Comparison of ENCODE assay signal across 31 cellular contexts in genomic region chr7:51351661-51352060, GRCh38. TPM values are rescaled to one million over a fixed set of nuclear protein-coding genes. Genes with fewer than 3 reads are reported as not detected.
A peak's percentile ranks its signal among the peaks of the same experiment; 100 is the strongest.
DNase-seq lines count a peak whose midpoint lies in the region; ATAC-seq, FAIRE-seq and TF ChIP-seq lines count a peak whose summit lies in the region.
"Had no signal": no experiment of that assay in that cellular context is flagged by ENCODE, and none has a peak within 500 bp of the region (broad histone marks: within the 10 kb centered on the region; RNA-seq: fewer than 3 reads in every experiment).

No MANE protein-coding gene starts in this region.

- H3K4ac ChIP-seq in trophoblast cell (ENCODE audit: low read depth, low read length), result no peak overlapping the region

- H2AFZ ChIP-seq in astrocyte (ENCODE audit: low read depth, low read length) (no peak overlapping the region), smooth muscle cell (ENCODE audit: low read depth) (peak overlapping the region; percentile 51), trophoblast cell (ENCODE audit: insufficient read depth, low read length, poor library complexity) (no peak overlapping the region)

- no peak overlapping the region for H3K27ac ChIP-seq in astrocyte (ENCODE audit: low read depth, low read length)
- no peak overlapping the region for H3K27ac ChIP-seq in smooth muscle cell (ENCODE audit: low read depth)
- H3K27ac ChIP-seq in upper lobe of right lung, result no peak overlapping the region
- no peak overlapping the region for H3K27ac ChIP-seq in trophoblast cell (ENCODE audit: low read depth, low read length)
- H3K27ac ChIP-seq: BLaER1 treated with 17β-estradiol and CSF1 and Interleukin-3, amounts not matched to agents 10 nM and 100 nM; esophagus squamous epithelium; SK-N-MC had no signal

- H2BK120ac ChIP-seq in trophoblast cell (ENCODE audit: insufficient read depth, low read length, poor library complexity), result no peak overlapping the region

- TF ChIP-seq CTCF in astrocyte (IDR thresholded peaks at IDR 0.05; ENCODE audit: insufficient read depth, low read depth, low read length), result no peak
- no peak for TF ChIP-seq CTCF in smooth muscle cell (IDR thresholded peaks at IDR 0.05; ENCODE audit: borderline replicate concordance, insufficient read depth, poor library complexity, severe bottlenecking)
- no peak for TF ChIP-seq CTCF in upper lobe of right lung (IDR thresholded peaks at IDR 0.05)

- H2BK5ac ChIP-seq in trophoblast cell (ENCODE audit: low read depth, low read length, poor library complexity), result no peak overlapping the region

- H3K18ac ChIP-seq in trophoblast cell (ENCODE audit: low read length), result no peak overlapping the region

- intact Hi-C loops in upper lobe of right lung (cut with DNase I), result no loop called here

- no peak overlapping the region for H3K4me3 Mint-ChIP-seq in astrocyte (ENCODE audit: unreplicated experiment)
- H3K4me3 Mint-ChIP-seq: activated naive CD8-positive, alpha-beta T cell treated with anti-CD3 and anti-CD28 coated beads, Interleukin-2, amount 50 U/mL, for 24 hours; HFFc6; neural crest cell; type B pancreatic cell had no signal

- H2AK5ac ChIP-seq in trophoblast cell (ENCODE audit: low read length), result no peak overlapping the region

- no peak overlapping the region for H4K8ac ChIP-seq in trophoblast cell (ENCODE audit: low read depth, low read length)

- no peak for FAIRE-seq in astrocyte (lab: Jason Lieb, UNC)
- FAIRE-seq: endometrium had no signal

- no peak overlapping the region for H3K14ac ChIP-seq in trophoblast cell (ENCODE audit: low read length)

- H3K27me3 Mint-ChIP-seq in astrocyte (ENCODE audit: low read depth, unreplicated experiment), result peaks cover 2% of the 10 kb centered on the region
- H3K27me3 Mint-ChIP-seq: activated naive CD8-positive, alpha-beta T cell treated with anti-CD3 and anti-CD28 coated beads, Interleukin-2, amount 50 U/mL, for 24 hours; type B pancreatic cell had no signal

- H4K12ac ChIP-seq in trophoblast cell (ENCODE audit: low read depth, low read length), result no peak overlapping the region

- H3K23ac ChIP-seq in trophoblast cell (ENCODE audit: low read length), result no peak overlapping the region

- no peaks in the 10 kb centered on the region for H3F3A ChIP-seq in smooth muscle cell (ENCODE audit: low read depth)

- H3K9me3 ChIP-seq in astrocyte (ENCODE audit: insufficient read depth, low read depth, low read length), result no peaks in the 10 kb centered on the region
- H3K9me3 ChIP-seq in smooth muscle cell (replicated peaks; ENCODE audit: low read depth), result no peaks in the 10 kb centered on the region
- H3K9me3 ChIP-seq in upper lobe of right lung, result no peaks in the 10 kb centered on the region
- no peaks in the 10 kb centered on the region for H3K9me3 ChIP-seq in trophoblast cell (ENCODE audit: insufficient read depth, low read depth, low read length)
- H3K9me3 ChIP-seq: esophagus squamous epithelium had no signal

- ATAC-seq in upper lobe of right lung (no peak), HG03457 (IDR thresholded peaks at IDR 0.05; ENCODE audit: unreplicated experiment) (no peak)
- ATAC-seq: activated naive CD8-positive, alpha-beta T cell treated with anti-CD3 and anti-CD28 coated beads, Interleukin-2, amount 50 U/mL, for 24 hours; left colon had no signal

- no peaks in the 10 kb centered on the region for H3K79me2 ChIP-seq in astrocyte (ENCODE audit: insufficient read depth, low read length)
- no peaks in the 10 kb centered on the region for H3K79me2 ChIP-seq in smooth muscle cell (ENCODE audit: low read depth)
- H3K79me2 ChIP-seq in trophoblast cell (ENCODE audit: control insufficient read depth, insufficient read depth, low read length, poor library complexity), result no peaks in the 10 kb centered on the region

- H4K91ac ChIP-seq in trophoblast cell (ENCODE audit: low read depth, low read length), result no peak overlapping the region

- H2BK12ac ChIP-seq in trophoblast cell (ENCODE audit: low read length), result no peak overlapping the region

- 53% methylated on average over 5 of the region's 5 CpGs for WGBS in smooth muscle cell (ENCODE audit: low lambda C conversion rate)
- WGBS in trophoblast cell (ENCODE audit: extremely low coverage, insufficient coverage, insufficient read length), result no CpG with 5 or more reads among the region's 5 CpGs

- no peak overlapping the region for H3K4me2 ChIP-seq in astrocyte (ENCODE audit: low read length)
- H3K4me2 ChIP-seq in smooth muscle cell, result no peak overlapping the region
- no peak overlapping the region for H3K4me2 ChIP-seq in trophoblast cell (ENCODE audit: low read length)
- H3K4me2 ChIP-seq: BLaER1 treated with 17β-estradiol and CSF1 and Interleukin-3, amounts not matched to agents 10 nM and 100 nM had no signal

- no peaks in the 10 kb centered on the region for H4K20me1 ChIP-seq in astrocyte (ENCODE audit: insufficient read depth, low read length)
- no peaks in the 10 kb centered on the region for H4K20me1 ChIP-seq in smooth muscle cell (ENCODE audit: low read depth)
- H4K20me1 ChIP-seq: BLaER1 treated with 17β-estradiol and CSF1 and Interleukin-3, amounts not matched to agents 10 nM and 100 nM had no signal

- H3K4me1 Mint-ChIP-seq in astrocyte (ENCODE audit: low read depth, unreplicated experiment), result peaks cover 17% of the 10 kb centered on the region
- H3K4me1 Mint-ChIP-seq: activated naive CD8-positive, alpha-beta T cell treated with anti-CD3 and anti-CD28 coated beads, Interleukin-2, amount 50 U/mL, for 24 hours; neural crest cell had no signal

- peak; percentile 13 for DNase-seq in GM04503 (ENCODE audit: low read depth)
- no peak for DNase-seq in astrocyte (ENCODE audit: low read depth)
- peak; percentile 79 for DNase-seq in foreskin melanocyte
- no peak for DNase-seq in smooth muscle cell (lab: John Stamatoyannopoulos, UW; ENCODE audit: unreplicated experiment)
- no peak for DNase-seq in NCI-H187 treated with DMSO at 0.1 percent for 48 hours (lab: John Stamatoyannopoulos, UW)
- no peak for DNase-seq in upper lobe of right lung
- no peak for DNase-seq in trophoblast cell
- DNase-seq: activated CD4-positive, alpha-beta T cell treated with anti-CD3 and anti-CD28 coated beads, Interleukin-2, amount 50 U/mL, for 4 hours; activated naive CD4-positive, alpha-beta T cell; activated naive CD8-positive, alpha-beta T cell treated with anti-CD3 and anti-CD28 coated beads, Interleukin-2, amount 50 U/mL, for 24 hours; activated T-cell treated with anti-CD3 and anti-CD28 coated beads, Interleukin-2, amount 50 U/mL, for 48 hours; DMS79 treated with DMSO at 0.1 percent for 48 hours; esophagus squamous epithelium; GF-D8; HFFc6; hypothalamus; left colon; NCI-H1048; NCI-H187; NCI-H2171 treated with DMSO at 0.1 percent for 48 hours; NCI-H524; posterior cingulate gyrus; right cardiac atrium; stimulated activated CD4-positive, alpha-beta T cell treated with anti-CD3 and anti-CD28 coated beads, Interleukin-4, amount 100 ng/mL, for 24 hours had no signal

- H3K27me3 ChIP-seq in astrocyte (ENCODE audit: insufficient read depth, low read length) (no peaks in the 10 kb centered on the region), smooth muscle cell (ENCODE audit: low read depth) (peaks cover 3% of the 10 kb centered on the region), upper lobe of right lung (no peaks in the 10 kb centered on the region), trophoblast cell (ENCODE audit: insufficient read depth, low read length) (no peaks in the 10 kb centered on the region)
- H3K27me3 ChIP-seq: BLaER1 treated with 17β-estradiol and CSF1 and Interleukin-3, amounts not matched to agents 10 nM and 100 nM; esophagus squamous epithelium had no signal

- H3K79me1 ChIP-seq in trophoblast cell (ENCODE audit: low read length), result no peaks in the 10 kb centered on the region

- H3K27ac Mint-ChIP-seq in astrocyte (ENCODE audit: unreplicated experiment), result peak overlapping the region; percentile 72
- H3K27ac Mint-ChIP-seq: activated naive CD8-positive, alpha-beta T cell treated with anti-CD3 and anti-CD28 coated beads, Interleukin-2, amount 50 U/mL, for 24 hours; HFFc6; type B pancreatic cell had no signal

- peaks cover 6% of the 10 kb centered on the region for H3K9me3 Mint-ChIP-seq in astrocyte (ENCODE audit: unreplicated experiment)

- H3K36me3 Mint-ChIP-seq in astrocyte (ENCODE audit: low read depth, unreplicated experiment), result no peaks in the 10 kb centered on the region
- H3K36me3 Mint-ChIP-seq: type B pancreatic cell had no signal

- H3K36me3 ChIP-seq in astrocyte (ENCODE audit: insufficient read depth, low read length), result no peaks in the 10 kb centered on the region
- no peaks in the 10 kb centered on the region for H3K36me3 ChIP-seq in smooth muscle cell (ENCODE audit: low read depth)
- H3K36me3 ChIP-seq in upper lobe of right lung, result no peaks in the 10 kb centered on the region
- no peaks in the 10 kb centered on the region for H3K36me3 ChIP-seq in trophoblast cell (ENCODE audit: control insufficient read depth in 1 of 2, insufficient read depth in 2 of 2, low read length in 2 of 2)
- H3K36me3 ChIP-seq: BLaER1 treated with 17β-estradiol and CSF1 and Interleukin-3, amounts not matched to agents 10 nM and 100 nM; esophagus squamous epithelium had no signal

- H3K4me3 ChIP-seq in astrocyte (ENCODE audit: insufficient read depth, low read depth, low read length) (no peak overlapping the region), smooth muscle cell (no peak overlapping the region), upper lobe of right lung (no peak overlapping the region), trophoblast cell (ENCODE audit: low read depth, low read length) (no peak overlapping the region)
- H3K4me3 ChIP-seq: BLaER1 treated with 17β-estradiol and CSF1 and Interleukin-3, amounts not matched to agents 10 nM and 100 nM; esophagus squamous epithelium; SK-N-MC had no signal

- H3K4me1 ChIP-seq in astrocyte (ENCODE audit: insufficient read depth, low read length), result no peaks in the 10 kb centered on the region
- H3K4me1 ChIP-seq in smooth muscle cell (ENCODE audit: low read depth), result no peaks in the 10 kb centered on the region
- H3K4me1 ChIP-seq in upper lobe of right lung, result no peaks in the 10 kb centered on the region
- no peaks in the 10 kb centered on the region for H3K4me1 ChIP-seq in trophoblast cell (ENCODE audit: control insufficient read depth in 1 of 2, insufficient read depth in 2 of 2, low read length in 2 of 2)
- H3K4me1 ChIP-seq: esophagus squamous epithelium had no signal

- H3K9ac ChIP-seq in astrocyte (ENCODE audit: low read length) (no peak overlapping the region), smooth muscle cell (ENCODE audit: low read depth) (no peak overlapping the region), trophoblast cell (ENCODE audit: low read length) (no peak overlapping the region)
- H3K9ac ChIP-seq: BLaER1 treated with 17β-estradiol and CSF1 and Interleukin-3, amounts not matched to agents 10 nM and 100 nM had no signal

RNA-seq across cellular contexts. Expression of gene COBL, which starts 35.1 kb away (rescaled TPM):
- total RNA-seq in astrocyte (3.6 and 6.4 TPM in 2 replicates), smooth muscle cell (2.5 and 2.8 TPM in 2 replicates), upper lobe of right lung (29.2 TPM)
- 0.47 and 0.97 TPM in 2 replicates for polyA plus RNA-seq in smooth muscle cell
- polyA plus RNA-seq in trophoblast cell (2013), result 21.2 and 22.2 TPM in 2 replicates
- total RNA-seq: HFFc6; T-helper 1 cell treated with Interleukin-12 subunit alpha and Interleukin-12 subunit beta and Interleukin-4 antibody, amounts not matched to agents 30 ng/mL and 1 ng/mL, for 36 hours had no signal

Comparison
In these comparisons a context has a peak if more than half of its experiments do, and no peak if none do; other contexts are left out.
1. DNase-seq: peak in GM04503 (single experiment) and foreskin melanocyte (single experiment); none in astrocyte (single experiment), smooth muscle cell (single experiment), NCI-H187 treated with DMSO at 0.1 percent for 48 hours (single experiment), upper lobe of right lung (single experiment) and trophoblast cell (0 of 2).